Comparison of ENCODE assay signal across 1 cellular context in genomic region chr17:42315402-42316156, GRCh38.
A peak's percentile ranks its signal among the peaks of the same experiment; 100 is the strongest.
TF ChIP-seq lines count a peak whose summit lies in the region.

No MANE protein-coding gene starts in this region.

TF ChIP-seq in GM12878, 131 proteins besides CTCF, POLR2A, EP300 and RAD21:
- TF ChIP-seq HSF1 (IDR thresholded peaks at IDR 0.05; ENCODE audit: low read depth, low read length) (no peak), RB1 (IDR thresholded peaks at IDR 0.05; ENCODE audit: borderline replicate concordance) (no peak), TARDBP (IDR thresholded peaks at IDR 0.05; ENCODE audit: borderline replicate concordance) (no peak), NR2C1 (IDR thresholded peaks at IDR 0.05) (no peak), ZBED1 (IDR thresholded peaks at IDR 0.05; ENCODE audit: borderline replicate concordance) (peak; percentile 61; the same call in 1 of the 2 replicates), MEF2B (IDR thresholded peaks at IDR 0.05; ENCODE audit: partially characterized antibody, poor library complexity, severe bottlenecking) (peak; percentile 56), POLR2AphosphoS2 (IDR thresholded peaks at IDR 0.05; ENCODE audit: low read depth, low read length) (no peak), POU2F2 (IDR thresholded peaks at IDR 0.05; ENCODE audit: borderline replicate concordance, low read depth, low read length) (peak; percentile 62; the same call in 2 of the 3 replicates), IKZF1 (conservative IDR thresholded peaks at IDR 0.05) (peak; percentile 43; the same call in 1 of the 2 replicates), ATF7 (IDR thresholded peaks at IDR 0.05; ENCODE audit: low read depth) (0 out of 2 replicates have a peak, but pooled peaks have one; percentile 31), ETV6 (conservative IDR thresholded peaks at IDR 0.05 in 1 of 2, IDR thresholded peaks at IDR 0.05 in 1 of 2; ENCODE audit: borderline replicate concordance in 1 of 2, low read depth in 1 of 2) (no peak), NBN (IDR thresholded peaks at IDR 0.05) (peak; percentile 24; the same call in 1 of the 2 replicates), ZNF592 (IDR thresholded peaks at IDR 0.05) (no peak), NFIC (IDR thresholded peaks at IDR 0.05; ENCODE audit: low read depth, low read length) (peak; percentile 59; the same call in 1 of the 2 replicates), ZNF384 (IDR thresholded peaks at IDR 0.05; ENCODE audit: borderline replicate concordance, low read depth, low read length) (peak; percentile 78; the same call in 1 of the 2 replicates), MTA2 (IDR thresholded peaks at IDR 0.05; ENCODE audit: low read depth) (peak; percentile 66), ATF2 (IDR thresholded peaks at IDR 0.05; ENCODE audit: low read length) (0 out of 2 replicates have a peak, but pooled peaks have one; percentile 52), IRF4 (IDR thresholded peaks at IDR 0.05; ENCODE audit: low read depth, low read length) (0 out of 2 replicates have a peak, but pooled peaks have one; percentile 10), CBFB (IDR thresholded peaks at IDR 0.05; ENCODE audit: low read depth) (peak; percentile 48; the same call in 1 of the 2 replicates), NR2F1 (conservative IDR thresholded peaks at IDR 0.05) (peak; percentile 39; the same call in 1 of the 2 replicates), DPF2 (IDR thresholded peaks at IDR 0.05) (0 out of 2 replicates have a peak, but pooled peaks have one; percentile 36), PML (IDR thresholded peaks at IDR 0.05; ENCODE audit: low read length) (0 out of 2 replicates have a peak, but pooled peaks have one; percentile 16), RUNX3 (IDR thresholded peaks at IDR 0.05; ENCODE audit: low read length) (peak; percentile 90), RELB (IDR thresholded peaks at IDR 0.05; ENCODE audit: low read depth) (peak; percentile 55; the same call in 1 of the 2 replicates), SKIL (IDR thresholded peaks at IDR 0.05; ENCODE audit: low read depth, poor library complexity, severe bottlenecking) (peak; percentile 52), MEF2A (IDR thresholded peaks at IDR 0.05; ENCODE audit: insufficient read depth, low read depth, low read length) (peak; percentile 84; the same call in 1 of the 2 replicates), STAT3 (IDR thresholded peaks at IDR 0.05; ENCODE audit: low read depth, low read length) (no peak), SPI1 (IDR thresholded peaks at IDR 0.05; ENCODE audit: borderline replicate concordance, insufficient read depth, low read depth, low read length) (peak; percentile 60; the same call in 1 of the 2 replicates), SIX5 (IDR thresholded peaks at IDR 0.05; ENCODE audit: low read depth, low read length, severe bottlenecking) (no peak), BHLHE40 (IDR thresholded peaks at IDR 0.05; ENCODE audit: borderline replicate concordance in 1 of 2, low read depth in 2 of 2, low read length in 1 of 2) (peak in 1 of 2 experiments; percentile 32; a peak in 1 of 4 replicates), FOXM1 (IDR thresholded peaks at IDR 0.05; ENCODE audit: low read depth, low read length) (peak; percentile 43; the same call in 1 of the 2 replicates), IKZF2 (IDR thresholded peaks at IDR 0.05) (peak; percentile 61 to 62; a peak in 3 of 4 replicates)
TF ChIP-seq in GM12878: peak in this region for 23.
